ENCODE assay signal across 1 cellular context in the genomic region with DNA sequence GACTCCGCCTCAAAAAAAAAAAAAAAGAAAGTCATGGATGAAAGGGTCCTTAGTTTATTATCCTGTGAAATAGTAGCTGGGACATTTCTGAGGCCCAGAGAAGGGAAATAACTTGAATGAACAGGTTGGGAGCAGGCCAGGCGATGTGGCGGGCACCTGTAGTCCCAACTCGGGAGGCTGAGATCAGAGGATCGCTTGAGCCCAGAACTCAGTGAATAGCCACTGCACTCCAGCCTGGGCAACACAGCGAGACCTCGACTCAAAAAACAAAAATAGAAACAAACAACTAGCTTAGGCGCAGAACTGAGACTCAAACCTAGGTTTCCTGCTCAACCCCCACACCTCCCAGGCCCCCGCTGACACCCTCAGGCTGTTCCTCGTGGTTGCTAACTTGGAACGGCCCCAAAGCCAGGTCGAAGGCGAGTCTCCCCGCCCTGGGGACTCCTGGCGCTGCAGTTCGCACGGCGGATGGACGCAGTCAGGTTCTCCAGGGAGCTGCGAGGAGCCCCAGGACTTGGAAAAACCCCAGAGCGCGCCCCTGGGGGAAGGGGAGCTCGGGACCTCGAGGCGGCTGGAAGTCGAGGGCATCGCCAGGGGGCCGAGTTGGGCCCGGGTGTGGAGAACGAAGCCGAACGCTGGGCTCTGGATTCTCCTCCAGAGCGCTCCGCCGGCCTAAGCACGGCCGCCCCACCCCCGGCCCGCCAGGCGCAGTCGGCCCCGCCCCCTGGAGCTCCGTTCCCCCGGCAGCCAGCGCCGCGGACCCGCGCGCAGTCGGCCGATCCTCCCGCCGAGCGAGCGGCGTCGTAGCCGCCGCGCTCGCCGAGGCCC.
A peak's percentile ranks its signal among the peaks of the same experiment; 100 is the strongest.
TF ChIP-seq lines count a peak whose summit lies in the region.

Gene STOX1 (plus strand): TSS at position 768 of the 828 bp plus-strand sequence. CDS start 93 bp downstream, outside the sequence.

TF ChIP-seq in HepG2, 621 proteins besides CTCF, POLR2A, EP300 and RAD21 (continued from another document):
- TF ChIP-seq, protein P1, sequence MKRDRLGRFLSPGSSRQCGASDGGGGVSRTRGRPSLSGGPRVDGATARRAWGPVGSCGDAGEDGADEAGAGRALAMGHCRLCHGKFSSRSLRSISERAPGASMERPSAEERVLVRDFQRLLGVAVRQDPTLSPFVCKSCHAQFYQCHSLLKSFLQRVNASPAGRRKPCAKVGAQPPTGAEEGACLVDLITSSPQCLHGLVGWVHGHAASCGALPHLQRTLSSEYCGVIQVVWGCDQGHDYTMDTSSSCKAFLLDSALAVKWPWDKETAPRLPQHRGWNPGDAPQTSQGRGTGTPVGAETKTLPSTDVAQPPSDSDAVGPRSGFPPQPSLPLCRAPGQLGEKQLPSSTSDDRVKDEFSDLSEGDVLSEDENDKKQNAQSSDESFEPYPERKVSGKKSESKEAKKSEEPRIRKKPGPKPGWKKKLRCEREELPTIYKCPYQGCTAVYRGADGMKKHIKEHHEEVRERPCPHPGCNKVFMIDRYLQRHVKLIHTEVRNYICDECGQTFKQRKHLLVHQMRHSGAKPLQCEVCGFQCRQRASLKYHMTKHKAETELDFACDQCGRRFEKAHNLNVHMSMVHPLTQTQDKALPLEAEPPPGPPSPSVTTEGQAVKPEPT (CRISPR knock-in tag; IDR thresholded peaks at IDR 0.05; ENCODE audit: low read depth), result no peak
- TF ChIP-seq KLF15 (CRISPR knock-in tag; IDR thresholded peaks at IDR 0.05; ENCODE audit: borderline replicate concordance), result no peak
- TF ChIP-seq ZNF326 (CRISPR knock-in tag; IDR thresholded peaks at IDR 0.05; ENCODE audit: borderline replicate concordance), result no peak
- TF ChIP-seq, protein P2, sequence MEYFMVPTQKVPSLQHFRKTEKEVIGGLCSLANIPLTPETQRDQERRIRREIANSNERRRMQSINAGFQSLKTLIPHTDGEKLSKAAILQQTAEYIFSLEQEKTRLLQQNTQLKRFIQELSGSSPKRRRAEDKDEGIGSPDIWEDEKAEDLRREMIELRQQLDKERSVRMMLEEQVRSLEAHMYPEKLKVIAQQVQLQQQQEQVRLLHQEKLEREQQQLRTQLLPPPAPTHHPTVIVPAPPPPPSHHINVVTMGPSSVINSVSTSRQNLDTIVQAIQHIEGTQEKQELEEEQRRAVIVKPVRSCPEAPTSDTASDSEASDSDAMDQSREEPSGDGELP (IDR thresholded peaks at IDR 0.05; ENCODE audit: borderline replicate concordance, low read depth), result no peak
- TF ChIP-seq ZNF746 (CRISPR knock-in tag; IDR thresholded peaks at IDR 0.05), result no peak
- no peak for TF ChIP-seq SSRP1 (CRISPR knock-in tag; IDR thresholded peaks at IDR 0.05)
- no peak for TF ChIP-seq PHB2 (IDR thresholded peaks at IDR 0.05; ENCODE audit: partially characterized antibody)
- TF ChIP-seq, protein P3, sequence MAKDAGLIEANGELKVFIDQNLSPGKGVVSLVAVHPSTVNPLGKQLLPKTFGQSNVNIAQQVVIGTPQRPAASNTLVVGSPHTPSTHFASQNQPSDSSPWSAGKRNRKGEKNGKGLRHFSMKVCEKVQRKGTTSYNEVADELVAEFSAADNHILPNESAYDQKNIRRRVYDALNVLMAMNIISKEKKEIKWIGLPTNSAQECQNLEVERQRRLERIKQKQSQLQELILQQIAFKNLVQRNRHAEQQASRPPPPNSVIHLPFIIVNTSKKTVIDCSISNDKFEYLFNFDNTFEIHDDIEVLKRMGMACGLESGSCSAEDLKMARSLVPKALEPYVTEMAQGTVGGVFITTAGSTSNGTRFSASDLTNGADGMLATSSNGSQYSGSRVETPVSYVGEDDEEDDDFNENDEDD (CRISPR knock-in tag; IDR thresholded peaks at IDR 0.05; ENCODE audit: borderline replicate concordance), result 0 out of 2 replicates have a peak, but pooled peaks have one; percentile 12
- TF ChIP-seq MBNL3 (CRISPR knock-in tag; conservative IDR thresholded peaks at IDR 0.05), result no peak
- TF ChIP-seq HNRNPUL1 (IDR thresholded peaks at IDR 0.05; ENCODE audit: low read depth, low read length), result no peak
- TF ChIP-seq ZNF121 (CRISPR knock-in tag; IDR thresholded peaks at IDR 0.05), result peak; percentile 98
- TF ChIP-seq, protein P4, sequence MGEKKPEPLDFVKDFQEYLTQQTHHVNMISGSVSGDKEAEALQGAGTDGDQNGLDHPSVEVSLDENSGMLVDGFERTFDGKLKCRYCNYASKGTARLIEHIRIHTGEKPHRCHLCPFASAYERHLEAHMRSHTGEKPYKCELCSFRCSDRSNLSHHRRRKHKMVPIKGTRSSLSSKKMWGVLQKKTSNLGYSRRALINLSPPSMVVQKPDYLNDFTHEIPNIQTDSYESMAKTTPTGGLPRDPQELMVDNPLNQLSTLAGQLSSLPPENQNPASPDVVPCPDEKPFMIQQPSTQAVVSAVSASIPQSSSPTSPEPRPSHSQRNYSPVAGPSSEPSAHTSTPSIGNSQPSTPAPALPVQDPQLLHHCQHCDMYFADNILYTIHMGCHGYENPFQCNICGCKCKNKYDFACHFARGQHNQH (CRISPR knock-in tag; IDR thresholded peaks at IDR 0.05), result no peak
- 0 out of 2 replicates have a peak, but pooled peaks have one; percentile 28 for TF ChIP-seq ZNF724P (CRISPR knock-in tag; IDR thresholded peaks at IDR 0.05; ENCODE audit: borderline replicate concordance)
- TF ChIP-seq GMEB2 (CRISPR knock-in tag; IDR thresholded peaks at IDR 0.05; ENCODE audit: low read depth), result no peak
- TF ChIP-seq, protein P5, sequence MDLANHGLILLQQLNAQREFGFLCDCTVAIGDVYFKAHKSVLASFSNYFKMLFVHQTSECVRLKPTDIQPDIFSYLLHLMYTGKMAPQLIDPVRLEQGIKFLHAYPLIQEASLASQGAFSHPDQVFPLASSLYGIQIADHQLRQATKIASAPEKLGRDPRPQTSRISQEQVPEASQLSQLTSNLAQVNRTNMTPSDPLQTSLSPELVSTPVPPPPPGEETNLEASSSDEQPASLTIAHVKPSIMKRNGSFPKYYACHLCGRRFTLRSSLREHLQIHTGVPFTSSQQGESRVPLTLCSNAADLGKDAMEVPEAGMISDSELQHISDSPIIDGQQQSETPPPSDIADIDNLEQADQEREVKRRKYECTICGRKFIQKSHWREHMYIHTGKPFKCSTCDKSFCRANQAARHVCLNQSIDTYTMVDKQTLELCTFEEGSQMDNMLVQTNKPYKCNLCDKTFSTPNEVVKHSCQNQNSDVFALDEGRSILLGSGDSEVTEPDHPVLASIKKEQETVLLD (CRISPR knock-in tag; IDR thresholded peaks at IDR 0.05; ENCODE audit: low read depth), result no peak
- TF ChIP-seq MIXL1 (CRISPR knock-in tag; IDR thresholded peaks at IDR 0.05), result no peak
- TF ChIP-seq FOXJ3 (CRISPR knock-in tag; IDR thresholded peaks at IDR 0.05; ENCODE audit: borderline replicate concordance), result no peak
- TF ChIP-seq E2F2 (CRISPR knock-in tag; IDR thresholded peaks at IDR 0.05; ENCODE audit: borderline replicate concordance), result 0 out of 2 replicates have a peak, but pooled peaks have one; percentile 21
- TF ChIP-seq HIVEP1 (CRISPR knock-in tag; IDR thresholded peaks at IDR 0.05), result no peak
- no peak for TF ChIP-seq ZNF75D (CRISPR knock-in tag; IDR thresholded peaks at IDR 0.05; ENCODE audit: borderline replicate concordance)
- peak; percentile 69 for TF ChIP-seq BORCS8-MEF2B (CRISPR knock-in tag; IDR thresholded peaks at IDR 0.05)
- TF ChIP-seq NFATC3 (CRISPR knock-in tag; IDR thresholded peaks at IDR 0.05), result no peak
- TF ChIP-seq ZXDC (CRISPR knock-in tag; IDR thresholded peaks at IDR 0.05), result no peak
- TF ChIP-seq DZIP1 (CRISPR knock-in tag; IDR thresholded peaks at IDR 0.05), result no peak
- no peak for TF ChIP-seq HDAC6 (IDR thresholded peaks at IDR 0.05; ENCODE audit: low read depth, low read length)
- TF ChIP-seq MXI1 (IDR thresholded peaks at IDR 0.05; ENCODE audit: borderline replicate concordance, low read depth, low read length), result no peak; the same call in 2 of the 3 replicates
- TF ChIP-seq SMYD3 (CRISPR knock-in tag; IDR thresholded peaks at IDR 0.05), result no peak
- TF ChIP-seq TOPORS (CRISPR knock-in tag; IDR thresholded peaks at IDR 0.05), result no peak
- no peak for TF ChIP-seq ZNF468 (CRISPR knock-in tag; IDR thresholded peaks at IDR 0.05)
- 0 out of 2 replicates have a peak, but pooled peaks have one; percentile 25 for TF ChIP-seq KMT2A (CRISPR knock-in tag; IDR thresholded peaks at IDR 0.05)
- no peak for TF ChIP-seq NCOA5 (CRISPR knock-in tag; IDR thresholded peaks at IDR 0.05)
- TF ChIP-seq ZNF30 (CRISPR knock-in tag; IDR thresholded peaks at IDR 0.05), result no peak
- TF ChIP-seq MED8 (CRISPR knock-in tag; IDR thresholded peaks at IDR 0.05; ENCODE audit: insufficient replicate concordance), result no peak
- TF ChIP-seq ONECUT2 (CRISPR knock-in tag; IDR thresholded peaks at IDR 0.05), result no peak
